8 cellular contexts compared by ENCODE assay signal in the genomic region with DNA sequence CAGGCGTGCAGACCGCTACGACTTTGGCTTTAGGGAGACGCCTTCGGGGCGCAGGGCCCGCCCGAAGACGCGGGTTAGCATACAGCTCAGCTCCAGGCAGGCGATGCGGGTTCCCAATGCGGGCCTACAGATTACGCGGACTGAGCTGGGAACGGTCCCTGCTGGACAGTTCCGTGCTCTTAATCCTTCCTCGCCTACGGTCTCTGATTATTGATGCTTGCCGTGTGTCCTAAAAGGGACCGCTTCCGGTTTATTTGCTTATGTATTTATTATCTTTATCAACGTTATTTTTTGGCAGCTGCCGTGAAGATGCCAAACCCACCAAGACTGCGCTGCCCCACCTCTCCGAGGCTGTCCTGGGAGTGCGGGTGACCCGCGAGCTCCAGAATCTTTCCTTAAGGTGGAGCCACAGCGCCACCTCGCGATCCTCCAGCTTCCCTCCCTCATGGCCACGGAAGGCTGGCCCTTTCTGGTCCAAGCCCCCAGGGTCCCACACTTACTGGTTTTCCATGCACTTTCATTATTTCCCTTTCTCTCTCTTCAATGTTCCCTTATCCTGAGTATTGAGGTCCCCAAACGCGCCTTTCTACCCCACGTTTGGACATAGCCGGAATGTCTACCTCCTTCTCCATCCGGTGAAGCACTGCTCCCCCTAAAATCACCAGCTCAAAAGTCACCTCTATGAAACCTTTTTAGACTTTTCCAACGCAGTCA. TPM values are rescaled to one million over a fixed set of nuclear protein-coding genes. Genes with fewer than 3 reads are reported as not detected.
DNase-seq lines count a peak whose midpoint lies in the region; ATAC-seq, FAIRE-seq and TF ChIP-seq lines count a peak whose summit lies in the region.

No MANE protein-coding gene starts in this region.

- no peaks in the 10 kb centered on the region for H3K79me2 ChIP-seq in endothelial cell of umbilical vein (ENCODE audit: control insufficient read depth, insufficient read depth, low read length)

- H3K9ac ChIP-seq in endothelial cell of umbilical vein (replicated peaks; ENCODE audit: extremely low read depth, insufficient read depth, low read length), result no peak overlapping the region
- H3K9ac ChIP-seq in muscle layer of colon (ENCODE audit: low read length), result no peak overlapping the region

- ATAC-seq in GM18519 (IDR thresholded peaks at IDR 0.05; ENCODE audit: low FRiP score, unreplicated experiment), result peak; percentile 45
- ATAC-seq in HG03045 (IDR thresholded peaks at IDR 0.05; ENCODE audit: unreplicated experiment), result peak; percentile 64
- peak; percentile 82 for ATAC-seq in stimulated activated effector memory CD8-positive, alpha-beta T cell treated with anti-CD3 and anti-CD28 coated beads, Interleukin-12 subunit alpha, Interleukin-12 subunit beta, amount 100 ng/mL, for 72 hours

- POLR2A ChIA-PET in endothelial cell of umbilical vein (lab: Charles Lee), result interaction anchor here (0.9 to 1.5 kb wide), 2 partner anchors 411 to 932 kb away, joined by 3 to 7 read pairs; no protein-coding TSS in a partner anchor

- H3K4me3 ChIP-seq in endothelial cell of umbilical vein (replicated peaks in 1 of 3; ENCODE audit: insufficient read depth in 1 of 3, low read depth in 1 of 3, low read length in 3 of 3) (no peak overlapping the region), muscle layer of colon (ENCODE audit: low read depth in 1 of 2, low read length in 2 of 2) (peak overlapping the region; percentile 24 to 61)

- no peak overlapping the region for H2AFZ ChIP-seq in endothelial cell of umbilical vein (ENCODE audit: low read depth, low read length)

- no peak for TF ChIP-seq POLR2A in endothelial cell of umbilical vein (IDR thresholded peaks at IDR 0.05; ENCODE audit: low read depth, low read length)

- H3K4me1 Mint-ChIP-seq in stimulated activated effector memory CD8-positive, alpha-beta T cell treated with anti-CD3 and anti-CD28 coated beads, Interleukin-12 subunit alpha, Interleukin-12 subunit beta, amount 100 ng/mL, for 72 hours, result peaks cover 23% of the 10 kb centered on the region

- peak overlapping the region; percentile 22 for H3K27ac Mint-ChIP-seq in stimulated activated effector memory CD8-positive, alpha-beta T cell treated with anti-CD3 and anti-CD28 coated beads, Interleukin-12 subunit alpha, Interleukin-12 subunit beta, amount 100 ng/mL, for 72 hours

- no peaks in the 10 kb centered on the region for H4K20me1 ChIP-seq in endothelial cell of umbilical vein (replicated peaks; ENCODE audit: control insufficient read depth, extremely low read depth, insufficient read depth, low read length)

- no peaks in the 10 kb centered on the region for H3K36me3 Mint-ChIP-seq in stimulated activated effector memory CD8-positive, alpha-beta T cell treated with anti-CD3 and anti-CD28 coated beads, Interleukin-12 subunit alpha, Interleukin-12 subunit beta, amount 100 ng/mL, for 72 hours

- peak overlapping the region; percentile 67 for H3K4me3 Mint-ChIP-seq in stimulated activated effector memory CD8-positive, alpha-beta T cell treated with anti-CD3 and anti-CD28 coated beads, Interleukin-12 subunit alpha, Interleukin-12 subunit beta, amount 100 ng/mL, for 72 hours

- no peak overlapping the region for H3K4me2 ChIP-seq in endothelial cell of umbilical vein (ENCODE audit: insufficient read depth, low read length)

- BruUV-seq in endothelial cell of umbilical vein (replicated peaks; lab: Mats Ljungman, UMichigan), result no TSS peak

- H3K9me3 ChIP-seq in endothelial cell of umbilical vein (replicated peaks; ENCODE audit: control insufficient read depth, insufficient read depth, low read length), result no peaks in the 10 kb centered on the region
- no peaks in the 10 kb centered on the region for H3K9me3 ChIP-seq in muscle layer of colon (ENCODE audit: low read length)

- H3K9me3 Mint-ChIP-seq in stimulated activated effector memory CD8-positive, alpha-beta T cell treated with anti-CD3 and anti-CD28 coated beads, Interleukin-12 subunit alpha, Interleukin-12 subunit beta, amount 100 ng/mL, for 72 hours, result no peaks in the 10 kb centered on the region

- no peaks in the 10 kb centered on the region for H3K9me1 ChIP-seq in endothelial cell of umbilical vein (replicated peaks; ENCODE audit: control insufficient read depth, extremely low read depth, insufficient read depth, low read length)

- peak; percentile 82 to 90 for TF ChIP-seq CTCF in endothelial cell of umbilical vein (IDR thresholded peaks at IDR 0.05; ENCODE audit: extremely low read depth in 1 of 2, insufficient read depth in 1 of 2, low read depth in 1 of 2, low read length in 2 of 2)

- H3K27ac ChIP-seq in endothelial cell of umbilical vein (ENCODE audit: insufficient read depth, low read depth, low read length) (no peak overlapping the region), muscle layer of colon (ENCODE audit: low read depth, low read length) (no peak overlapping the region)

- no peaks in the 10 kb centered on the region for H3K36me3 ChIP-seq in endothelial cell of umbilical vein (ENCODE audit: control insufficient read depth in 2 of 2, extremely low read depth in 1 of 2, insufficient read depth in 2 of 2, low read length in 2 of 2)
- H3K36me3 ChIP-seq in muscle layer of colon (ENCODE audit: insufficient read depth, low read length), result no peaks in the 10 kb centered on the region

- H3K27me3 ChIP-seq in endothelial cell of umbilical vein (ENCODE audit: control insufficient read depth in 2 of 2, insufficient read depth in 2 of 2, low read length in 2 of 2) (peaks cover 46 to 55% of the 10 kb centered on the region in 2 experiments), muscle layer of colon (ENCODE audit: control insufficient read depth in 1 of 2, insufficient read depth in 2 of 2, low read length in 2 of 2) (peaks cover 38 to 44% of the 10 kb centered on the region in 2 donors)

- CTCF ChIA-PET in endothelial cell of umbilical vein (lab: Charles Lee), result interaction anchor here (0.5 to 5.4 kb wide), 70 partner anchors 9 to 1958 kb away, joined by 3 to 455 read pairs (median 4); no protein-coding TSS in a partner anchor

- peak; percentile 86 for FAIRE-seq in endothelial cell of umbilical vein (lab: Jason Lieb, UNC)

- peak; percentile 81 for DNase-seq in AG08395 (ENCODE audit: low spot score)
- DNase-seq in NCI-H526 treated with DMSO at 0.1 percent for 48 hours (lab: John Stamatoyannopoulos, UW), result peak; percentile 16
- DNase-seq in activated CD8-positive, alpha-beta memory T cell treated with anti-CD3 and anti-CD28 coated beads for 4 hours (ENCODE audit: low read depth in 2 of 2), result peak; percentile 20 to 35
- peak; percentile 64 for DNase-seq in endothelial cell of umbilical vein (ENCODE audit: low read depth, low spot score)
- DNase-seq in stimulated activated effector memory CD8-positive, alpha-beta T cell treated with anti-CD3 and anti-CD28 coated beads, Interleukin-12 subunit alpha, Interleukin-12 subunit beta, amount 100 ng/mL, for 72 hours (ENCODE audit: low spot score in 2 of 2), result peak; percentile 60 to 84

- intact Hi-C loops in endothelial cell of umbilical vein (cut with micrococcal nuclease), result loop anchor here (1.0 to 5.0 kb wide), 9 partner anchors 164 to 1344 kb away; no protein-coding TSS in a partner anchor

- dilution Hi-C loops in endothelial cell of umbilical vein (cut with MboI; ENCODE audit: extremely low pct_ligation_motif_present, low sequenced_read_pairs), result no loop called here

- H3K4me1 ChIP-seq in endothelial cell of umbilical vein (ENCODE audit: control insufficient read depth, extremely low read depth, insufficient read depth, low read length), result no peaks in the 10 kb centered on the region
- peaks cover 10% of the 10 kb centered on the region for H3K4me1 ChIP-seq in muscle layer of colon (ENCODE audit: insufficient read depth, low read length)

TF ChIP-seq in endothelial cell of umbilical vein, 7 proteins besides CTCF, POLR2A, EP300 and RAD21:
- no peak for TF ChIP-seq JUN (IDR thresholded peaks at IDR 0.05; ENCODE audit: borderline replicate concordance, insufficient read depth, insufficient read length, low read depth)
- TF ChIP-seq, protein P1, sequence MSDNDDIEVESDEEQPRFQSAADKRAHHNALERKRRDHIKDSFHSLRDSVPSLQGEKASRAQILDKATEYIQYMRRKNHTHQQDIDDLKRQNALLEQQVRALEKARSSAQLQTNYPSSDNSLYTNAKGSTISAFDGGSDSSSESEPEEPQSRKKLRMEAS (IDR thresholded peaks at IDR 0.05; ENCODE audit: insufficient read depth, insufficient read length), result no peak
- no peak for TF ChIP-seq FOS (IDR thresholded peaks at IDR 0.05; ENCODE audit: borderline replicate concordance, insufficient read depth, low read length)
- TF ChIP-seq GATA2 (IDR thresholded peaks at IDR 0.05; ENCODE audit: insufficient read depth, insufficient read length, low read depth, low read length), result no peak
- no peak for TF ChIP-seq POLR2AphosphoS5 (IDR thresholded peaks at IDR 0.05; ENCODE audit: insufficient read depth, low read depth, low read length)
- TF ChIP-seq MYC (IDR thresholded peaks at IDR 0.05; ENCODE audit: low read depth, low read length), result no peak
- no peak for TF ChIP-seq EZH2 (IDR thresholded peaks at IDR 0.05; ENCODE audit: borderline replicate concordance, low read depth, low read length, severe bottlenecking)

RNA-seq across cellular contexts. Expression of a gene that starts 7.0 kb away (rescaled TPM):
- 0.20 and 0.55 TPM in 2 replicates for total RNA-seq in endothelial cell of umbilical vein
- polyA plus RNA-seq in endothelial cell of umbilical vein, result 0.06 and 0.07 TPM in 2 replicates
- 0.03 TPM in 1 of 2 replicates, not detected in the other for polyA plus RNA-seq in endothelial cell of umbilical vein (2011; cell fraction: cytosol; rRNA removed)
- polyA plus RNA-seq in endothelial cell of umbilical vein (2011; cell fraction: nucleus; rRNA removed), result 0.05 and 0.07 TPM in 2 replicates
- polyA plus RNA-seq in endothelial cell of umbilical vein (2012), result not detected in 2 replicates
- 0.22 and 0.74 TPM in 2 replicates for polyA minus RNA-seq in endothelial cell of umbilical vein
- not detected for polyA minus RNA-seq in endothelial cell of umbilical vein (2011; cell fraction: cytosol; rRNA and poly(A)+ RNA removed)
- 0.24 and 0.63 TPM in 2 replicates for polyA minus RNA-seq in endothelial cell of umbilical vein (2011; cell fraction: nucleus; rRNA and poly(A)+ RNA removed)

Comparison
In these comparisons a context has a peak if more than half of its experiments do, and no peak if none do; other contexts are left out.
1. DNase-seq: peak in every context shown above with its lines; median percentile 81 in AG08395; 72 in stimulated activated effector memory CD8-positive, alpha-beta T cell treated with anti-CD3 and anti-CD28 coated beads, Interleukin-12 subunit alpha, Interleukin-12 subunit beta, amount 100 ng/mL, for 72 hours; 64 in endothelial cell of umbilical vein; 28 in activated CD8-positive, alpha-beta memory T cell treated with anti-CD3 and anti-CD28 coated beads for 4 hours; 16 in NCI-H526 treated with DMSO at 0.1 percent for 48 hours.
2. H3K4me3 ChIP-seq: peak in muscle layer of colon (2 of 2); none in endothelial cell of umbilical vein (0 of 3).
3. Peak in every context shown above with its lines, with median percentiles within 50 percentile points of each other: ATAC-seq.